Comparison of ENCODE assay signal across 15 cellular contexts in the genomic region with DNA sequence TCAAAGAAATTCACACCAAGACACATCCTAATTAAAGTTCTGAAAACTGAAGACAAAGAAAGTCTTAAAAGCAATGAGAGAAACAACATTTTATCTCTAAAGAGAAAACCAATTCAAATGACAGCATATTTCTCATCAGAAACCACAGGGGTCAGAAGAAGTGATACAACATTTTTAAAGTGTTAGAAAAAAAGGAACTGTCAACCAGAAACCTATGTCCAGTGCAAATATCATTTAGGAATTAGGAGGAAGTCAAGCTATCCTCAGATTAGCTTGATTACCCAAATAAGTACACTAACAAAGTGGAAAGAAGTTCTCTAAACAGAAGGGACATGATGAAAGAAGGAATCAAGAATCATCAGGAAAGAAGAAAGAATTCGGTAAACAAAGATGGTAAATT.
"Had no signal": no experiment of that assay in that cellular context is flagged by ENCODE, and none has a peak within 500 bp of the region (broad histone marks: within the 10 kb centered on the region; RNA-seq: fewer than 3 reads in every experiment).

No MANE protein-coding gene starts in this region.

- H3K27ac Mint-ChIP-seq: natural killer cell treated with Interleukin-12 subunit alpha and Interleukin-12 subunit beta and Interleukin-15 and Interleukin-18, amount 100 ng/mL, for 72 hours; stimulated activated memory B cell treated with anti-CD40 and anti-IgM and Interleukin-4, amounts not matched to agents 10 μg/mL and 1 μg/mL and 100 μg/mL, for 72 hours had no signal

- H3K27me3 ChIP-seq: tibial artery had no signal

- H3K4me3 Mint-ChIP-seq: natural killer cell treated with Interleukin-12 subunit alpha and Interleukin-12 subunit beta and Interleukin-15 and Interleukin-18, amount 100 ng/mL, for 72 hours; stimulated activated memory B cell treated with anti-CD40 and anti-IgM and Interleukin-4, amounts not matched to agents 10 μg/mL and 1 μg/mL and 100 μg/mL, for 72 hours had no signal

- H3K36me3 ChIP-seq: brain microvascular endothelial cell, tibial artery had no signal

- H3K4me3 ChIP-seq: tibial artery had no signal

- H3K27ac ChIP-seq: brain microvascular endothelial cell, tibial artery had no signal

- H3K4me1 ChIP-seq: tibial artery had no signal

- DNase-seq: activated CD4-positive, CD25-positive, alpha-beta regulatory T cell treated with anti-CD3 and anti-CD28 coated beads, Interleukin-2, amount 50 U/mL, for 72 hours; activated naive CD4-positive, alpha-beta T cell; activated T-cell treated with anti-CD3 and anti-CD28 coated beads for 4 hours; anterior cingulate cortex; brain microvascular endothelial cell; effector CD8-positive, alpha-beta T cell; foreskin fibroblast; glutamatergic neuron; hypothalamus; mesenchymal stem cell; stimulated activated CD4-positive, alpha-beta T cell treated with anti-CD3 and anti-CD28 coated beads, Interleukin-12 subunit alpha, Interleukin-12 subunit beta, amount 100 ng/mL, for 4 hours; stimulated activated CD4-positive, alpha-beta T cell treated with anti-CD3 and anti-CD28 coated beads, Interleukin-2, amount 100 ng/mL, for 24 hours; tibial artery had no signal

- ATAC-seq: natural killer cell treated with Interleukin-12 subunit alpha and Interleukin-12 subunit beta and Interleukin-15 and Interleukin-18, amount 100 ng/mL, for 72 hours; stimulated activated memory B cell treated with anti-CD40 and anti-IgM and Interleukin-4, amounts not matched to agents 10 μg/mL and 1 μg/mL and 100 μg/mL, for 72 hours had no signal
